11 cellular contexts compared by ENCODE assay signal in the genomic region with DNA sequence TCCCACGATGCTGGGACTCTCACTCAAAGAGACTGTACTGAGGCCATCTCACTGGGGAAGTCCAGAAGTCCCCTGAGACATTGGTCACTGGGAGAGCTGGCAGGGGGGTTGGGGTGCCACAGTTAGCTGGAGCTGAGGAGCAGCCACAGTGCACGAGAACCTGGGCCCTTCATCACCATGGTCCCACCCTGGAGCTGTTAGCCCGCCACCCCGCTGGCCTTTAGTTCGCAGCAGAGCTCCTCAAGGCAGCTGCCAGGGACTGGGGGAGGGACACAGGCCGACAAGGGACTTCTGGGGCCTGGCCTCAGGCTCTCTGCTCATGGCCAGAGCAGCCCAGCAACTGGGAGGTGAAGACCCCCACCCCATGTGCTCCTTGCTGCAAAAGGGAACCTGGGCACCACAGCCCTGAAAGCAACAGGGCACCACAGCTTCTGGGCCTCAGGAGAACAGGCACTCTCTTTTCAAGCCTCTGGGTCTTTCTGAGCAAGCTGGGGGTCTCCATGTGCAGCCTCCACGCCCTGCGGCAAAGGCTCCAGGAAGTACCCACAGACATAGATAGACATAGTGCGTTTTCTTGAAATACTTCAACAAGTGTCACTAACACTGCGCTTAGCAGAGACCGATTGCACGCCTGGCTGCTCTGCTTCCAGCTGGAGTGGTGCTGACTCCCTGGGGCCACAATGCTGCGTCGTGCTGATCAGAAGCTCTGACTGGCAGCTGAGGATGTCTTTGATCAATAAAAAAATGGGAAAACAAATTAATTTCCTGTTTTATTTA. TPM values are rescaled to one million over a fixed set of nuclear protein-coding genes. Genes with fewer than 3 reads are reported as not detected.
DNase-seq lines count a peak whose midpoint lies in the region; ATAC-seq, FAIRE-seq and TF ChIP-seq lines count a peak whose summit lies in the region.
"Had no signal": no experiment of that assay in that cellular context is flagged by ENCODE, and none has a peak within 500 bp of the region (broad histone marks: within the 10 kb centered on the region; RNA-seq: fewer than 3 reads in every experiment).

No MANE protein-coding gene starts in this region.

- peak; percentile 99 for FAIRE-seq in GM12892 (lab: Jason Lieb, UNC)

- H3K27ac ChIP-seq in lower lobe of right lung (no peak overlapping the region), SJCRH30 (no peak overlapping the region), gastroesophageal sphincter (no peak overlapping the region)
- H3K27ac ChIP-seq: coronary artery had no signal

- TF ChIP-seq CTCF in lower lobe of right lung (IDR thresholded peaks at IDR 0.05), result no peak
- no peak for TF ChIP-seq CTCF in gastroesophageal sphincter (IDR thresholded peaks at IDR 0.05)

- no peak for DNase-seq in GM12892 (ENCODE audit: insufficient read length)
- peak; percentile 37 for DNase-seq in lower lobe of right lung
- no peak for DNase-seq in SJCRH30
- DNase-seq in NCI-H748 (lab: John Stamatoyannopoulos, UW; ENCODE audit: unreplicated experiment), result no peak
- DNase-seq in SKM-1 treated with dmso at 0.1 percent for 144 hours (lab: John Stamatoyannopoulos, UW; ENCODE audit: unreplicated experiment), result no peak
- DNase-seq: activated T-cell treated with anti-CD3 and anti-CD28 coated beads, Interleukin-2, amount 50 U/mL, for 1 hour; H7 had no signal

- no peaks in the 10 kb centered on the region for H3K27me3 ChIP-seq in lower lobe of right lung (ENCODE audit: low read depth)
- no peaks in the 10 kb centered on the region for H3K27me3 ChIP-seq in SJCRH30
- H3K27me3 ChIP-seq in gastroesophageal sphincter, result no peaks in the 10 kb centered on the region

- peak; percentile 48 for ATAC-seq in GM21381 (IDR thresholded peaks at IDR 0.05; ENCODE audit: unreplicated experiment)
- ATAC-seq in HG03457 (IDR thresholded peaks at IDR 0.05; ENCODE audit: unreplicated experiment), result peak; percentile 10
- no peak for ATAC-seq in lower lobe of right lung
- ATAC-seq in gastroesophageal sphincter, result no peak

- TF ChIP-seq EP300 in gastroesophageal sphincter (IDR thresholded peaks at IDR 0.05), result no peak

- TF ChIP-seq POLR2A in GM12892 (IDR thresholded peaks at IDR 0.05; ENCODE audit: low read depth, low read length), result no peak
- TF ChIP-seq POLR2A in gastroesophageal sphincter (IDR thresholded peaks at IDR 0.05), result no peak

- H3K4me1 ChIP-seq in lower lobe of right lung (peaks cover 34% of the 10 kb centered on the region), SJCRH30 (peaks cover 15% of the 10 kb centered on the region), gastroesophageal sphincter (peaks cover 0 to 27% (median 2%) of the 10 kb centered on the region in 3 donors)

- H3K36me3 ChIP-seq in lower lobe of right lung (no peaks in the 10 kb centered on the region), SJCRH30 (peaks cover 8% of the 10 kb centered on the region), gastroesophageal sphincter (no peaks in the 10 kb centered on the region)

- H3K4me3 ChIP-seq in lower lobe of right lung (no peak overlapping the region), SJCRH30 (no peak overlapping the region), gastroesophageal sphincter (no peak overlapping the region)
- H3K4me3 ChIP-seq: coronary artery had no signal

- intact Hi-C loops in lower lobe of right lung (cut with DNase I), result no loop called here

- WGBS in gastroesophageal sphincter (ENCODE audit: low coverage in 1 of 2), 2 donors, result 96 to 100% methylated on average over 4 to 7 of the region's 14 CpGs

- H3K9me3 ChIP-seq in lower lobe of right lung (no peaks in the 10 kb centered on the region), SJCRH30 (replicated peaks) (no peaks in the 10 kb centered on the region), gastroesophageal sphincter (no peaks in the 10 kb centered on the region)

RNA-seq across cellular contexts. Expression of a gene that starts 46.0 kb away (rescaled TPM):
- 22.2 TPM for polyA plus RNA-seq in GM12892 (2012; ENCODE audit: missing spikeins)
- total RNA-seq in lower lobe of right lung, result 26.9 TPM
- 24.0 and 28.0 TPM in 2 replicates for total RNA-seq in SJCRH30 (2014; rRNA removed; shearing (Covaris generic))
- total RNA-seq in gastroesophageal sphincter, result 10 to 100 TPM in 1 of 4 donors, 1 to 10 TPM in 3; 7.7 to 16.8 (median 8.9) TPM

Comparison
In these comparisons a context has a peak if more than half of its experiments do, and no peak if none do; other contexts are left out.
1. ATAC-seq: peak in GM21381 (single experiment) and HG03457 (single experiment); none in lower lobe of right lung (0 of 2) and gastroesophageal sphincter (single experiment).